Comparison of ENCODE assay signal across 21 cellular contexts in genomic region chr18:13141209-13141608, GRCh38.
"Had no signal": no experiment of that assay in that cellular context is flagged by ENCODE, and none has a peak within 500 bp of the region (broad histone marks: within the 10 kb centered on the region; RNA-seq: fewer than 3 reads in every experiment).

No MANE protein-coding gene starts in this region.

- ATAC-seq: body of pancreas; gastrocnemius medialis; naive thymus-derived CD4-positive, alpha-beta T cell; stimulated activated naive CD8-positive, alpha-beta T cell treated with anti-CD3 and anti-CD28 coated beads, Interleukin-15, Interleukin-2, amounts not matched to agents 100 U/mL and 50 U/mL, for 24 hours had no signal

- H3K4me3 ChIP-seq: adrenal gland, body of pancreas, gastrocnemius medialis, right atrium auricular region, testis had no signal

- DNase-seq: activated CD4-positive, alpha-beta T cell treated with anti-CD3 and anti-CD28 coated beads for 4 hours; activated CD4-positive, alpha-beta T cell treated with anti-CD3 and anti-CD28 coated beads, Interleukin-2, amount 50 U/mL, for 4 hours; activated effector memory CD4-positive, alpha-beta T cell treated with anti-CD3 and anti-CD28 coated beads, Interleukin-2, amount 50 U/mL, for 16 hours; activated naive CD4-positive, alpha-beta T cell treated with anti-CD3 and anti-CD28 coated beads for 36 hours; activated naive CD8-positive, alpha-beta T cell treated with anti-CD3 and anti-CD28 coated beads for 36 hours; adrenal gland; aorta; body of pancreas; dermis blood vessel endothelial cell; effector CD8-positive, alpha-beta T cell; gastrocnemius medialis; glutamatergic neuron; hypothalamus; immature natural killer cell; naive thymus-derived CD4-positive, alpha-beta T cell; nucleus accumbens; stimulated activated CD4-positive, alpha-beta T cell treated with anti-CD3 and anti-CD28 coated beads, Interleukin-2, amount 100 ng/mL, for 48 hours; stimulated activated naive CD8-positive, alpha-beta T cell treated with anti-CD3 and anti-CD28 coated beads, Interleukin-15, Interleukin-2, amounts not matched to agents 100 U/mL and 50 U/mL, for 24 hours; testis; trophoblast cell had no signal
